Comparison of ENCODE assay signal across 8 cellular contexts in the genomic region with DNA sequence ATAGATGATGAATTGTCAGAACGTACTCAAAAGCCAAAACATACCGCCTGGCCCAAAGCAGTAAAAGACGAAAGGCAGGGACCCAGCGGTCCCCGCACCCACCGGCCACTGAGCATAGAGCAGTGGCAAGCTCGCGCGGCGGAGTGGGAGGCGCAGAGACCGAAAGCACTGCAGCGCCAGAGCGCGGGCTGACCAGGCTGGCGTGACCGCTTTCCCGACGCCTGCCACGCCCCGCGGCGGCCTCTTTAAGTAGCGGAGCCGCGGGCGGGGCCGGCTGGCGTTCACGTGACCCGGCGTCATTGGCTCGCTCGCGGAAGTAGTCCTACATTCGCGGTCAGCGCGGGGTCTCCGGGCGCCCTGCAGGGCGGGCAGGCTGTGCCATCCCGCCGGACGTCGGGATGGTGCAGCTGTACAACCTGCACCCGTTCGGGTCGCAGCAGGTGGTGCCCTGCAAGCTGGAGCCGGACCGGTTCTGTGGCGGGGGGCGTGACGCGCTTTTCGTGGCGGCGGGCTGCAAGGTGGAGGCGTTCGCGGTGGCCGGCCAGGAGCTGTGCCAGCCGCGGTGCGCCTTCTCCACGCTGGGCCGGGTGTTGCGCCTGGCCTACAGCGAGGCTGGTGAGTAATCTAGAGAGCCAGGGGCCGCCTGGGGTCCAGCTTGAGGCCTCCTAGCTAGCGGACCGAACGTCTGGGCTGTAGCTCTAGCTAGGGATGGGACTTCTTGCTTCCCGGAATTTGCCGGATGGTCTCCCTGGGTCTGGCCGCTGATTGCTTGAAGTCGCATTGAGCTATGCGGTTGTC. TPM values are rescaled to one million over a fixed set of nuclear protein-coding genes. Genes with fewer than 3 reads are reported as not detected.
A peak's percentile ranks its signal among the peaks of the same experiment; 100 is the strongest.
DNase-seq lines count a peak whose midpoint lies in the region; ATAC-seq, FAIRE-seq and TF ChIP-seq lines count a peak whose summit lies in the region.

A gene with protein sequence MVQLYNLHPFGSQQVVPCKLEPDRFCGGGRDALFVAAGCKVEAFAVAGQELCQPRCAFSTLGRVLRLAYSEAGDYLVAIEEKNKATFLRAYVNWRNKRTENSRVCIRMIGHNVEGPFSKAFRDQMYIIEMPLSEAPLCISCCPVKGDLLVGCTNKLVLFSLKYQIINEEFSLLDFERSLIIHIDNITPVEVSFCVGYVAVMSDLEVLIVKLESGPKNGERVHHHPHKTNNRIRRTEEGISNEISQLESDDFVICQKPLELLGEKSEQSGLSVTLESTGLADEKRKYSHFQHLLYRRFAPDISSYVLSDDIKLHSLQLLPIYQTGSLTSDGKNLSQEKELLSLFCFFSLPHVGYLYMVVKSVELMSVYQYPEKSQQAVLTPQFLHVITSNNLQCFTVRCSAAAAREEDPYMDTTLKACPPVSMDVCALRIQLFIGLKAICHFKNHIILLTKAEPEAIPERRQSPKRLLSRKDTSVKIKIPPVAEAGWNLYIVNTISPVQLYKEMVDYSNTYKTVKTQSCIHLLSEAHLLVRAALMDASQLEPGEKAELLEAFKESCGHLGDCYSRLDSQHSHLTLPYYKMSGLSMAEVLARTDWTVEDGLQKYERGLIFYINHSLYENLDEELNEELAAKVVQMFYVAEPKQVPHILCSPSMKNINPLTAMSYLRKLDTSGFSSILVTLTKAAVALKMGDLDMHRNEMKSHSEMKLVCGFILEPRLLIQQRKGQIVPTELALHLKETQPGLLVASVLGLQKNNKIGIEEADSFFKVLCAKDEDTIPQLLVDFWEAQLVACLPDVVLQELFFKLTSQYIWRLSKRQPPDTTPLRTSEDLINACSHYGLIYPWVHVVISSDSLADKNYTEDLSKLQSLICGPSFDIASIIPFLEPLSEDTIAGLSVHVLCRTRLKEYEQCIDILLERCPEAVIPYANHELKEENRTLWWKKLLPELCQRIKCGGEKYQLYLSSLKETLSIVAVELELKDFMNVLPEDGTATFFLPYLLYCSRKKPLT (plus strand): TSS at position 313 of the 798 bp plus-strand sequence. CDS start 86 bp downstream, at position 399.

- H3K27me3 Mint-ChIP-seq in CD4-positive, CD25-positive, alpha-beta regulatory T cell = peaks cover 29% of the 10 kb centered on the region
- H3K27me3 Mint-ChIP-seq in dendritic cell treated with granulocyte-macrophage colony-stimulating factor and Interleukin-4, amounts not matched to agents 40 ng/mL and 50 ng/mL, for 4 days = no peaks in the 10 kb centered on the region

- intact Hi-C loops in dendritic cell treated with granulocyte-macrophage colony-stimulating factor and Interleukin-4, amounts not matched to agents 40 ng/mL and 50 ng/mL, for 4 days (cut with micrococcal nuclease) = loop anchor here (1.0 to 2.0 kb wide), 2 partner anchors 9 to 17 kb away; no protein-coding TSS in a partner anchor
- intact Hi-C loops in HepG2 (cut with micrococcal nuclease; ENCODE audit: unreplicated experiment) = loop anchor here (1.0 to 5.0 kb wide), 4 partner anchors 78 to 238 kb away; a partner anchor contains a TSS

- TF ChIP-seq CTCF in HepG2 (CRISPR knock-in tag; IDR thresholded peaks at IDR 0.05) = peak; percentile 16; the same call in 1 of the 2 replicates

- peak within 1 kb of the TSS; percentile 86 for H3K4me2 ChIP-seq in HepG2 (ENCODE audit: low read depth, low read length)

- H3K9me3 Mint-ChIP-seq in CD4-positive, CD25-positive, alpha-beta regulatory T cell = peaks cover 0 to 1% (median 0%) of the 10 kb centered on the region in 7 donors
- no peaks in the 10 kb centered on the region for H3K9me3 Mint-ChIP-seq in dendritic cell treated with granulocyte-macrophage colony-stimulating factor and Interleukin-4, amounts not matched to agents 40 ng/mL and 50 ng/mL, for 4 days

- in situ Hi-C loops in HepG2 (cut with HindIII; ENCODE audit: extremely low pct_ligation_motif_present, low pct_unique_long_range_greater_than_20kb) = loop anchor here (10.0 kb wide), 1 partner anchor 355 kb away; no protein-coding TSS in a partner anchor

- TF ChIP-seq EP300 in HepG2 (IDR thresholded peaks at IDR 0.05; ENCODE audit: low read depth in 2 of 2, low read length in 2 of 2) (0 out of 4 replicates have a peak, but pooled peaks of 1 of the 2 experiments have one; percentile 6), HepG2 (CRISPR knock-in tag; IDR thresholded peaks at IDR 0.05; ENCODE audit: borderline replicate concordance) (no peak)

- no TSS peak for BruUV-seq in HepG2 (replicated peaks; lab: Mats Ljungman, UMichigan)

- peaks cover 9% of the 10 kb centered on the region for H3K36me3 Mint-ChIP-seq in CD4-positive, CD25-positive, alpha-beta regulatory T cell
- peaks cover 35% of the 10 kb centered on the region for H3K36me3 Mint-ChIP-seq in dendritic cell treated with granulocyte-macrophage colony-stimulating factor and Interleukin-4, amounts not matched to agents 40 ng/mL and 50 ng/mL, for 4 days (ENCODE audit: low read depth)

- H3K4me1 Mint-ChIP-seq in CD4-positive, CD25-positive, alpha-beta regulatory T cell = peaks cover 21 to 50% (median 42%) of the 10 kb centered on the region in 4 donors
- peaks cover 40% of the 10 kb centered on the region for H3K4me1 Mint-ChIP-seq in dendritic cell treated with granulocyte-macrophage colony-stimulating factor and Interleukin-4, amounts not matched to agents 40 ng/mL and 50 ng/mL, for 4 days (ENCODE audit: low read depth)

- under 1% methylated on average over 12 of the region's 78 CpGs for WGBS in HepG2 (ENCODE audit: low lambda C conversion rate)

- FAIRE-seq in HepG2 (lab: Jason Lieb, UNC) = no peak

- CTCF ChIA-PET in HepG2 (lab: Yijun Ruan, JAX; ENCODE audit: low intra/inter-chr PET ratio, low total read pairs) = no interaction called here

- POLR2A ChIA-PET in HepG2 (lab: Yijun Ruan, JAX) = interaction anchor here (0.8 to 1.8 kb wide), 15 partner anchors 9 to 364 kb away, joined by 3 to 9 read pairs (median 4); a partner anchor contains a TSS

- TF ChIP-seq RAD21 in HepG2 (CRISPR knock-in tag; IDR thresholded peaks at IDR 0.05) = peak; percentile 38; the same call in 1 of the 2 replicates

- H3K4me3 ChIP-seq in CD4-positive, CD25-positive, alpha-beta regulatory T cell (ENCODE audit: low read depth, low read length) = peak within 1 kb of the TSS; percentile 87
- H3K4me3 ChIP-seq in HepG2 (replicated peaks in 1 of 3; ENCODE audit: insufficient read depth in 1 of 3, low read depth in 2 of 3, low read length in 3 of 3) = peak within 1 kb of the TSS; percentile 78 to 95 (median 92)

- H3K4me3 Mint-ChIP-seq in CD4-positive, CD25-positive, alpha-beta regulatory T cell = peak within 1 kb of the TSS; percentile 93 to 96 (median 94)
- H3K4me3 Mint-ChIP-seq in dendritic cell treated with granulocyte-macrophage colony-stimulating factor and Interleukin-4, amounts not matched to agents 40 ng/mL and 50 ng/mL, for 4 days = peak within 1 kb of the TSS; percentile 95

- peak; percentile 90 to 92 for TF ChIP-seq POLR2A in HepG2 (IDR thresholded peaks at IDR 0.05; ENCODE audit: insufficient read depth in 1 of 2, low read depth in 2 of 2, low read length in 2 of 2)

- H3K27ac Mint-ChIP-seq in CD4-positive, CD25-positive, alpha-beta regulatory T cell = peak within 1 kb of the TSS; percentile 92 to 94 (median 93)
- H3K27ac Mint-ChIP-seq in dendritic cell treated with granulocyte-macrophage colony-stimulating factor and Interleukin-4, amounts not matched to agents 40 ng/mL and 50 ng/mL, for 4 days = peak within 1 kb of the TSS; percentile 95

- H3K27me3 ChIP-seq in CD4-positive, CD25-positive, alpha-beta regulatory T cell (ENCODE audit: control insufficient read depth, insufficient read depth, low read length) = peaks cover 5% of the 10 kb centered on the region
- H3K27me3 ChIP-seq in HepG2 (ENCODE audit: control insufficient read depth in 1 of 2, insufficient read depth in 2 of 2, low read length in 2 of 2) = no peaks in the 10 kb centered on the region; a peak in 1 of 5 replicates

- H3K4me1 ChIP-seq in CD4-positive, CD25-positive, alpha-beta regulatory T cell (ENCODE audit: control insufficient read depth, insufficient read depth, low read length, poor library complexity, severe bottlenecking) = peaks cover 33% of the 10 kb centered on the region
- peaks cover 46% of the 10 kb centered on the region for H3K4me1 ChIP-seq in HepG2 (ENCODE audit: insufficient read depth, low read length)

- no peaks in the 10 kb centered on the region for H3K9me3 ChIP-seq in CD4-positive, CD25-positive, alpha-beta regulatory T cell (ENCODE audit: control insufficient read depth in 2 of 2, low read length in 2 of 2)
- no peaks in the 10 kb centered on the region for H3K9me3 ChIP-seq in HepG2 (ENCODE audit: low read length)

- H3K9ac ChIP-seq in HepG2 (ENCODE audit: insufficient read depth, low read depth, low read length) = peak within 1 kb of the TSS; percentile 68

- peak within 1 kb of the TSS; percentile 73 for H3K27ac ChIP-seq in CD4-positive, CD25-positive, alpha-beta regulatory T cell (ENCODE audit: insufficient read depth, low read length, poor library complexity, severe bottlenecking)
- peak within 1 kb of the TSS; percentile 74 for H3K27ac ChIP-seq in HepG2 (ENCODE audit: extremely low read length, insufficient read depth, low read length)

- H2AFZ ChIP-seq in HepG2 (ENCODE audit: low read length) = peak within 1 kb of the TSS; percentile 11

- no peaks in the 10 kb centered on the region; the same call in 1 of the 2 replicates for H4K20me1 ChIP-seq in HepG2 (ENCODE audit: insufficient read depth, low read length)

- ATAC-seq in CD4-positive, CD25-positive, alpha-beta regulatory T cell (ENCODE audit: low read depth in 2 of 2) = peak; percentile 86 to 87
- ATAC-seq in GM19438 (IDR thresholded peaks at IDR 0.05; ENCODE audit: low read depth, unreplicated experiment) = peak; percentile 88
- ATAC-seq in HG03571 (IDR thresholded peaks at IDR 0.05; ENCODE audit: unreplicated experiment) = peak; percentile 94
- peak; percentile 96 for ATAC-seq in HepG2

- peaks cover 2% of the 10 kb centered on the region for H3K36me3 ChIP-seq in CD4-positive, CD25-positive, alpha-beta regulatory T cell (ENCODE audit: control insufficient read depth, insufficient read depth, low read length)
- no peaks in the 10 kb centered on the region for H3K36me3 ChIP-seq in HepG2 (replicated peaks in 1 of 2; ENCODE audit: control insufficient read depth in 1 of 2, insufficient read depth in 2 of 2, low read length in 2 of 2)

- peak; percentile 79 to 91 (median 82) for DNase-seq in CD4-positive, CD25-positive, alpha-beta regulatory T cell
- DNase-seq in NCI-H748 treated with DMSO at 0.1 percent for 48 hours (lab: John Stamatoyannopoulos, UW) (peak; percentile 73), HepG2 (ENCODE audit: low spot score) (peak; percentile 79)
- DNase-seq in activated CD4-positive, alpha-beta T cell treated with anti-CD3 and anti-CD28 coated beads, Interleukin-2, amount 50 U/mL, for 24 hours (ENCODE audit: low read depth in 1 of 2, low spot score in 1 of 2) = peak; percentile 51 to 59
- peak; percentile 80 for DNase-seq in stimulated activated CD4-positive, alpha-beta T cell treated with anti-CD3 and anti-CD28 coated beads, Interleukin-4, amount 100 ng/mL, for 1 hour

- peaks cover 14% of the 10 kb centered on the region for H3K79me2 ChIP-seq in HepG2 (ENCODE audit: insufficient read depth, low read length)

RNA-seq across cellular contexts. Expression of the gene that starts here (rescaled TPM):
- 21.9 TPM for total RNA-seq in CD4-positive, CD25-positive, alpha-beta regulatory T cell
- 10 to 100 TPM; 35.5 to 42.7 (median 37.5) TPM for polyA plus RNA-seq in CD4-positive, CD25-positive, alpha-beta regulatory T cell
- total RNA-seq in HepG2 (2016; rRNA removed; fragmentation: Illumina TruSeq; extraction: Trizol) = 18.9 and 23.6 TPM in 2 replicates
- total RNA-seq in HepG2 (2016; cell fraction: cytosol; rRNA removed; fragmentation: Illumina TruSeq; extraction: Trizol; ENCODE audit: low read depth) = 3.7 and 4.1 TPM in 2 replicates
- total RNA-seq in HepG2 (2016; cell fraction: insoluble cytoplasmic fraction; rRNA removed; fragmentation: Illumina TruSeq; extraction: Trizol) = 18.6 and 23.4 TPM in 2 replicates
- 11.2 and 11.3 TPM in 2 replicates for total RNA-seq in HepG2 (2016; cell fraction: membrane; rRNA removed; fragmentation: Illumina TruSeq; extraction: Trizol)
- total RNA-seq in HepG2 (2016; cell fraction: nucleus; rRNA removed; fragmentation: Illumina TruSeq; extraction: Trizol) = 12.3 and 14.7 TPM in 2 replicates
- 8.7 and 9.5 TPM in 2 replicates for polyA plus RNA-seq in HepG2 (2011; rRNA removed)
- 6.2 and 7.7 TPM in 2 replicates for polyA plus RNA-seq in HepG2 (2011; cell fraction: cytosol; rRNA removed)
- polyA plus RNA-seq in HepG2 (2011; cell fraction: nucleus; rRNA removed) = 8.2 and 10.9 TPM in 2 replicates
- 14.4 and 16.1 TPM in 2 replicates for polyA plus RNA-seq in HepG2 (2012)
- polyA plus RNA-seq in HepG2 (2016; cell fraction: cytosol; fragmentation: Illumina TruSeq; extraction: Trizol; ENCODE audit: low read depth) = 4.9 and 5.6 TPM in 2 replicates
- polyA plus RNA-seq in HepG2 (2016; cell fraction: insoluble cytoplasmic fraction; fragmentation: Illumina TruSeq; extraction: Trizol; ENCODE audit: low read depth) = 22.4 and 24.1 TPM in 2 replicates
- polyA plus RNA-seq in HepG2 (2016; cell fraction: membrane; fragmentation: Illumina TruSeq; extraction: Trizol; ENCODE audit: low read depth) = 5.6 and 8.1 TPM in 2 replicates
- 17.3 and 20.8 TPM in 2 replicates for polyA plus RNA-seq in HepG2 (2016; cell fraction: nucleus; fragmentation: Illumina TruSeq; extraction: Trizol; ENCODE audit: insufficient read depth, low read depth)
- polyA minus RNA-seq in HepG2 (2011; rRNA and poly(A)+ RNA removed; ENCODE audit: low replicate concordance) = 9.6 and 24.5 TPM in 2 replicates
- 7.7 and 8.5 TPM in 2 replicates for polyA minus RNA-seq in HepG2 (2011; cell fraction: cytosol; rRNA and poly(A)+ RNA removed)
- 26.1 and 27.8 TPM in 2 replicates for polyA minus RNA-seq in HepG2 (2011; cell fraction: nucleus; rRNA and poly(A)+ RNA removed)

Comparison
In these comparisons a context has a peak if more than half of its experiments do, and no peak if none do; other contexts are left out.
1. Peak in every context shown above with its lines: DNase-seq, ATAC-seq, H3K4me3 ChIP-seq and H3K27ac ChIP-seq.